Comparison of ENCODE assay signal across 9 cellular contexts in genomic region chr4:173530326-173531062, GRCh38. TPM values are rescaled to one million over a fixed set of nuclear protein-coding genes. Genes with fewer than 3 reads are reported as not detected.
DNase-seq lines count a peak whose midpoint lies in the region; ATAC-seq and TF ChIP-seq lines count a peak whose summit lies in the region.
"Had no signal": no experiment of that assay in that cellular context is flagged by ENCODE, and none has a peak within 500 bp of the region (broad histone marks: within the 10 kb centered on the region; RNA-seq: fewer than 3 reads in every experiment).

No MANE protein-coding gene starts in this region.

- H3K9ac ChIP-seq in colonic mucosa (ENCODE audit: low read depth in 2 of 2, low read length in 2 of 2) (no peak overlapping the region), neural progenitor cell (no peak overlapping the region)

- peaks cover 13% of the 10 kb centered on the region for H3K4me1 Mint-ChIP-seq in neural progenitor cell

- peaks cover 13% of the 10 kb centered on the region for H3F3A ChIP-seq in neural progenitor cell (ENCODE audit: low read depth)

- no peaks in the 10 kb centered on the region for H3K27me3 ChIP-seq in A673 (replicated peaks; ENCODE audit: insufficient read depth, low read depth, low read length, poor library complexity)
- H3K27me3 ChIP-seq in HAP-1 (ENCODE audit: low read depth): peaks cover 17% of the 10 kb centered on the region
- H3K27me3 ChIP-seq in colonic mucosa: peaks cover 78% of the 10 kb centered on the region
- peaks cover 100% of the 10 kb centered on the region for H3K27me3 ChIP-seq in neural progenitor cell

- peak overlapping the region; percentile 86 for H3K4me3 Mint-ChIP-seq in neural progenitor cell

- intact Hi-C loops in A673 (cut with micrococcal nuclease; ENCODE audit: unreplicated experiment) (no loop called here), colonic mucosa (cut with DNase I) (no loop called here)

- H3K79me2 ChIP-seq in neural progenitor cell (ENCODE audit: low read depth): no peaks in the 10 kb centered on the region

- H3K36me3 ChIP-seq in A673 (ENCODE audit: insufficient read depth, low read length, poor library complexity, severe bottlenecking) (peaks cover 14% of the 10 kb centered on the region), HAP-1 (replicated peaks) (no peaks in the 10 kb centered on the region), colonic mucosa (no peaks in the 10 kb centered on the region), neural progenitor cell (no peaks in the 10 kb centered on the region)

- H3K4me2 ChIP-seq in neural progenitor cell: peak overlapping the region; percentile 77

- H4K20me1 ChIP-seq in neural progenitor cell (ENCODE audit: low read depth): peaks cover 85% of the 10 kb centered on the region

- no peak for ATAC-seq in HG03139 (IDR thresholded peaks at IDR 0.05; ENCODE audit: unreplicated experiment)
- no peak for ATAC-seq in HG02610 (IDR thresholded peaks at IDR 0.05; ENCODE audit: unreplicated experiment)

- TSS peak; percentile 52 for BruUV-seq in A673 (replicated peaks; lab: Mats Ljungman, UMichigan)

- H3K4me3 ChIP-seq in A673 (ENCODE audit: low read depth, low read length, poor library complexity, severe bottlenecking) (peak overlapping the region; percentile 92), HAP-1 (peak overlapping the region; percentile 38; the same call in 1 of the 2 replicates), colonic mucosa (peak overlapping the region; percentile 3), neural progenitor cell (peak overlapping the region; percentile 49)

- H3K4me1 ChIP-seq in A673 (ENCODE audit: insufficient read depth, low read length, poor library complexity, severe bottlenecking) (peaks cover 15% of the 10 kb centered on the region), HAP-1 (no peaks in the 10 kb centered on the region), colonic mucosa (no peaks in the 10 kb centered on the region), neural progenitor cell (peaks cover 5% of the 10 kb centered on the region)

- H3K27ac ChIP-seq in A673 (ENCODE audit: low read depth, low read length, poor library complexity, severe bottlenecking) (peak overlapping the region; percentile 94), colonic mucosa (peak overlapping the region; percentile 31), neural progenitor cell (no peak overlapping the region)

- peaks cover 9% of the 10 kb centered on the region for H3K9me3 Mint-ChIP-seq in neural progenitor cell

- H3K27me3 Mint-ChIP-seq in neural progenitor cell (ENCODE audit: insufficient read depth, low read depth): peaks cover 93% of the 10 kb centered on the region

- no peaks in the 10 kb centered on the region for H3K36me3 Mint-ChIP-seq in neural progenitor cell

- H3K27ac Mint-ChIP-seq in neural progenitor cell: no peak overlapping the region

- POLR2A ChIA-PET in A673 (lab: Charles Lee; ENCODE audit: low non-redundant PET): interaction anchor here (0.6 kb wide), 1 partner anchor 9 kb away, joined by 4 read pairs; no protein-coding TSS in a partner anchor

- H2AFZ ChIP-seq in neural progenitor cell (replicated peaks): no peak overlapping the region

- H3K9me3 ChIP-seq in A673 (ENCODE audit: low read depth, low read length, poor library complexity, severe bottlenecking) (no peaks in the 10 kb centered on the region), HAP-1 (peaks cover 4% of the 10 kb centered on the region), colonic mucosa (no peaks in the 10 kb centered on the region), neural progenitor cell (ENCODE audit: low read depth) (no peaks in the 10 kb centered on the region)

- CTCF ChIA-PET in A673 (lab: Charles Lee): interaction anchor here (0.6 to 1.1 kb wide), 2 partner anchors 8 to 16 kb away, joined by 3 to 6 read pairs; no protein-coding TSS in a partner anchor

- in situ Hi-C loops in HAP-1 (cut with MboI; ENCODE audit: low sequenced_read_pairs): no loop called here

- TF ChIP-seq CTCF in A673 (conservative IDR thresholded peaks at IDR 0.05; ENCODE audit: low read depth, low read length): no peak
- TF ChIP-seq CTCF in colonic mucosa (IDR thresholded peaks at IDR 0.05): no peak
- TF ChIP-seq CTCF in neural progenitor cell (IDR thresholded peaks at IDR 0.05): no peak

- DNase-seq in A673 (ENCODE audit: low spot score) (no peak), HAP-1 (ENCODE audit: low spot score in 2 of 2) (no peak), colonic mucosa (no peak), neural progenitor cell (ENCODE audit: low spot score) (peak; percentile 44), NCI-H69 (lab: John Stamatoyannopoulos, UW) (no peak)
- DNase-seq in stimulated activated CD4-positive, alpha-beta T cell treated with anti-CD3 and anti-CD28 coated beads, Interleukin-4, amount 100 ng/mL, for 24 hours: no peak
- DNase-seq: occipital lobe had no signal

RNA-seq across cellular contexts. Expression of gene HAND2, which starts 0.5 kb away (rescaled TPM):
- total RNA-seq in A673 (2021) (22.7 and 24.0 TPM in 2 replicates), colonic mucosa (1 to 10 TPM; 1.6 to 9.4 TPM), neural progenitor cell (ENCODE audit: low replicate concordance) (0.09 TPM in 1 of 2 replicates, not detected in the other)
- total RNA-seq: occipital lobe had no signal

Comparison
In these comparisons a context has a peak if more than half of its experiments do, and no peak if none do; other contexts are left out.
1. H3K4me3 ChIP-seq: peak in every context shown above with its lines; median percentile 92 in A673; 49 in neural progenitor cell; 38 in HAP-1; 3 in colonic mucosa.